Comparison of ENCODE assay signal across 13 cellular contexts in the genomic region with DNA sequence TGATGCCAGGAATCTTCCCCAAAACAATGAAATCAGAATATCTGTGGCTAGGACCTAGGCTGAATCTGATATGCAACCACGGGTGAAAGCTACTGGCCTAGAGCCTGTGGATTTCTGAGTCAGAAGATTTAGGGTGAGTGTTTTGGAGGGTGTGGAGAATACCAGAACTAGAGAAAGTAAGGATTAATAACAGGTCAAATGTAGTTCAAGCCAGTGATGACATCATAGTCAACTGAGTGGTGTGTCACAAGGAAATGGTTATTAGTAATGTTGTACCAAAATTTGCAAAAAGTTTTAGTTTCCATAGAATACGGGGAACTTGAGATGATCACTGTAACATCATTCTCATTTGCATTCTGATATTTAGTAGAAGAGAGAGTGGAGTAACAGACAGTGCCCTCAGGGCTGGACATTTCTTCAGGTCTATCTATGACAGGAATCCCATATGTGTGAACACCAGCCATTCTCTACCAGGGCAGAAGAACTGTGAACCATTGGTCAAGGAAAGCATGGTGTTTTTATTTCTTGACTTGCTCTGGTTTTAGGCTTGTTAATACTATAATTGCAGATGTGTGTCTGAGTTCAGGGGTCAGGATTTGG. TPM values are rescaled to one million over a fixed set of nuclear protein-coding genes. Genes with fewer than 3 reads are reported as not detected.
DNase-seq lines count a peak whose midpoint lies in the region; ATAC-seq lines count a peak whose summit lies in the region.
"Had no signal": no experiment of that assay in that cellular context is flagged by ENCODE, and none has a peak within 500 bp of the region (broad histone marks: within the 10 kb centered on the region; RNA-seq: fewer than 3 reads in every experiment).

No MANE protein-coding gene starts in this region.

- H3K9me3 Mint-ChIP-seq in activated T-helper 17 cell treated with anti-CD3 and anti-CD28 coated beads, Interleukin-2, amount 50 U/mL, for 72 hours, result no peaks in the 10 kb centered on the region
- no peaks in the 10 kb centered on the region for H3K9me3 Mint-ChIP-seq in T-helper 2 cell treated with Interferon-gamma antibody and Interleukin-4, amounts not matched to agents 5 μg/mL and 100 μg/mL, for 36 hours

- H3K4me1 Mint-ChIP-seq in activated T-helper 17 cell treated with anti-CD3 and anti-CD28 coated beads, Interleukin-2, amount 50 U/mL, for 72 hours, result peaks cover 24% of the 10 kb centered on the region
- H3K4me1 Mint-ChIP-seq in T-helper 2 cell treated with Interferon-gamma antibody and Interleukin-4, amounts not matched to agents 5 μg/mL and 100 μg/mL, for 36 hours (ENCODE audit: low read depth), result peaks cover 24% of the 10 kb centered on the region

- ATAC-seq in GM21786 (IDR thresholded peaks at IDR 0.05; ENCODE audit: unreplicated experiment) (peak; percentile 41), HG02571 (IDR thresholded peaks at IDR 0.05; ENCODE audit: unreplicated experiment) (no peak)
- peak; percentile 86 for ATAC-seq in activated T-helper 17 cell treated with anti-CD3 and anti-CD28 coated beads, Interleukin-2, amount 50 U/mL, for 72 hours (replicated peaks)

- DNase-seq in A172 (ENCODE audit: low spot score) (peak; percentile 89), foreskin melanocyte (peak; percentile 27), GF-D8 (lab: John Stamatoyannopoulos, UW) (no peak), NCI-H1436 (lab: John Stamatoyannopoulos, UW) (no peak)
- DNase-seq in T-helper 2 cell treated with Interferon-gamma antibody and Interleukin-4, amounts not matched to agents 5 μg/mL and 100 μg/mL, for 36 hours (ENCODE audit: low spot score), result no peak
- DNase-seq: activated CD8-positive, alpha-beta memory T cell treated with anti-CD3 and anti-CD28 coated beads, Interleukin-2, amount 50 U/mL, for 4 hours; CD4-positive, alpha-beta memory T cell; cortex of kidney; kidney; NCI-H2171 treated with DMSO at 0.1 percent for 48 hours had no signal

- H3K36me3 Mint-ChIP-seq in activated T-helper 17 cell treated with anti-CD3 and anti-CD28 coated beads, Interleukin-2, amount 50 U/mL, for 72 hours (ENCODE audit: low read depth), result no peaks in the 10 kb centered on the region
- H3K36me3 Mint-ChIP-seq in T-helper 2 cell treated with Interferon-gamma antibody and Interleukin-4, amounts not matched to agents 5 μg/mL and 100 μg/mL, for 36 hours (ENCODE audit: low read depth), result peaks cover 4% of the 10 kb centered on the region

- H3K4me3 Mint-ChIP-seq in activated T-helper 17 cell treated with anti-CD3 and anti-CD28 coated beads, Interleukin-2, amount 50 U/mL, for 72 hours, result peak overlapping the region; percentile 54
- no peak overlapping the region for H3K4me3 Mint-ChIP-seq in T-helper 2 cell treated with Interferon-gamma antibody and Interleukin-4, amounts not matched to agents 5 μg/mL and 100 μg/mL, for 36 hours

- H3K27me3 Mint-ChIP-seq in activated T-helper 17 cell treated with anti-CD3 and anti-CD28 coated beads, Interleukin-2, amount 50 U/mL, for 72 hours, result no peaks in the 10 kb centered on the region
- H3K27me3 Mint-ChIP-seq in T-helper 2 cell treated with Interferon-gamma antibody and Interleukin-4, amounts not matched to agents 5 μg/mL and 100 μg/mL, for 36 hours (ENCODE audit: low read depth), result peaks cover 41% of the 10 kb centered on the region
- H3K27me3 Mint-ChIP-seq: CD4-positive, alpha-beta memory T cell had no signal

- no peak overlapping the region for H3K27ac Mint-ChIP-seq in activated T-helper 17 cell treated with anti-CD3 and anti-CD28 coated beads, Interleukin-2, amount 50 U/mL, for 72 hours
- no peak overlapping the region for H3K27ac Mint-ChIP-seq in T-helper 2 cell treated with Interferon-gamma antibody and Interleukin-4, amounts not matched to agents 5 μg/mL and 100 μg/mL, for 36 hours
- H3K27ac Mint-ChIP-seq: CD4-positive, alpha-beta memory T cell had no signal

RNA-seq across cellular contexts. Expression of a gene that starts 3.7 kb away (rescaled TPM):
- total RNA-seq in A172 (2014; rRNA removed; shearing (Covaris generic)), result 4.0 and 5.4 TPM in 2 replicates
- 1 to 10 TPM; 4.1 to 5.5 TPM for total RNA-seq in activated T-helper 17 cell treated with anti-CD3 and anti-CD28 coated beads, Interleukin-2, amount 50 U/mL, for 72 hours

RNA-seq across cellular contexts. Expression of a gene that starts 14.8 kb away (rescaled TPM):
- total RNA-seq in A172 (2014; rRNA removed; shearing (Covaris generic)), result 30.8 and 39.4 TPM in 2 replicates
- total RNA-seq in activated T-helper 17 cell treated with anti-CD3 and anti-CD28 coated beads, Interleukin-2, amount 50 U/mL, for 72 hours, result 10 to 100 TPM; 10.0 to 11.2 TPM

Comparison
In these comparisons a context has a peak if more than half of its experiments do, and no peak if none do; other contexts are left out.
1. DNase-seq: peak in A172 (single experiment) and foreskin melanocyte (single experiment); none in GF-D8 (single experiment), T-helper 2 cell treated with Interferon-gamma antibody and Interleukin-4, amounts not matched to agents 5 μg/mL and 100 μg/mL, for 36 hours (single experiment) and NCI-H1436 (single experiment).